ENCODE assay signal across 35 cellular contexts in genomic region chr2:16002575-16002974, GRCh38.
"Had no signal": no experiment of that assay in that cellular context is flagged by ENCODE, and none has a peak within 500 bp of the region (broad histone marks: within the 10 kb centered on the region; RNA-seq: fewer than 3 reads in every experiment).

No MANE protein-coding gene starts in this region.

- H3K9me3 ChIP-seq: MG63 had no signal

- DNase-seq: Karpas-422, Kasumi-1, MG63, MM.1S, MV-4-11, NCI-H1048, NCI-H1092, NCI-H1092 treated with DMSO at 0.1 percent for 48 hours, NCI-H1105, NCI-H1105 treated with DMSO at 0.1 percent for 48 hours, NCI-H1417, NCI-H1417 treated with DMSO at 0.1 percent for 48 hours, NCI-H1436, NCI-H1436 treated with DMSO at 0.1 percent for 48 hours, NCI-H146, NCI-H1694, NCI-H1694 treated with DMSO at 0.1 percent for 48 hours, NCI-H187, NCI-H187 treated with DMSO at 0.1 percent for 48 hours, NCI-H1930, NCI-H2029, NCI-H2081, NCI-H2081 treated with DMSO at 0.1 percent for 48 hours, NCI-H2107, NCI-H2171, NCI-H2171 treated with DMSO at 0.1 percent for 48 hours, NCI-H2227 treated with DMSO at 0.1 percent for 48 hours, NCI-H226, NCI-H345, NCI-H446, NCI-H446 treated with DMSO at 0.1 percent for 48 hours, NCI-H510A, NCI-H510A treated with DMSO at 0.1 percent for 48 hours, NCI-H524, NCI-H524 treated with DMSO at 0.1 percent for 48 hours had no signal

- H3K36me3 ChIP-seq: MG63 had no signal

- H3K4me3 ChIP-seq: MG63 had no signal

- H3K27me3 ChIP-seq: MG63 had no signal
